Comparison of ENCODE assay signal across 8 cellular contexts in genomic region chr4:8472689-8473197, GRCh38. TPM values are rescaled to one million over a fixed set of nuclear protein-coding genes. Genes with fewer than 3 reads are reported as not detected.
A peak's percentile ranks its signal among the peaks of the same experiment; 100 is the strongest.
DNase-seq lines count a peak whose midpoint lies in the region; ATAC-seq, FAIRE-seq and TF ChIP-seq lines count a peak whose summit lies in the region.

No MANE protein-coding gene starts in this region.

- peak; percentile 99 for FAIRE-seq in endometrium (lab: Jason Lieb, UNC)

- no peaks in the 10 kb centered on the region for H3K27me3 ChIP-seq in HUES48 (ENCODE audit: control insufficient read depth, insufficient read depth, low read length)
- H3K27me3 ChIP-seq in upper lobe of left lung: no peaks in the 10 kb centered on the region

- no peak for TF ChIP-seq POLR2A in upper lobe of left lung (IDR thresholded peaks at IDR 0.05)

- H3K27ac ChIP-seq in HUES48 (ENCODE audit: low read depth, low read length) (peak overlapping the region; percentile 35), upper lobe of left lung (peak overlapping the region; percentile 37 to 73 (median 62))

- no peaks in the 10 kb centered on the region for H3K9me3 ChIP-seq in HUES48 (ENCODE audit: control insufficient read depth, insufficient read depth, low read length)
- H3K9me3 ChIP-seq in upper lobe of left lung: no peaks in the 10 kb centered on the region

- peaks cover 52% of the 10 kb centered on the region for H3K36me3 ChIP-seq in HUES48 (ENCODE audit: control insufficient read depth, insufficient read depth, low read length)
- H3K36me3 ChIP-seq in upper lobe of left lung: peaks cover 0 to 58% (median 37%) of the 10 kb centered on the region in 4 donors

- DNase-seq in mucosa of gallbladder (ENCODE audit: low spot score): peak; percentile 57
- peak in 1 of 2 donors; percentile 70 for DNase-seq in upper lobe of left lung
- no peak for DNase-seq in NCI-H1417 (lab: John Stamatoyannopoulos, UW)
- DNase-seq in activated T-cell treated with anti-CD3 and anti-CD28 coated beads, Interleukin-2, amount 50 U/mL, for 48 hours: no peak

- H3K9ac ChIP-seq in HUES48 (ENCODE audit: low read depth, low read length): no peak overlapping the region

- H3K4me1 ChIP-seq in HUES48 (ENCODE audit: control insufficient read depth, insufficient read depth, low read length): peaks cover 3% of the 10 kb centered on the region; the same call in 1 of the 2 replicates
- H3K4me1 ChIP-seq in upper lobe of left lung: peaks cover 5 to 12% (median 11%) of the 10 kb centered on the region in 4 donors

- no peak for TF ChIP-seq CTCF in upper lobe of left lung (IDR thresholded peaks at IDR 0.05)

- 54 to 73% methylated on average over 4 to 7 of the region's 7 CpGs for WGBS in upper lobe of left lung, 2 donors

- no peak overlapping the region for H3K4me3 ChIP-seq in HUES48 (ENCODE audit: low read depth, low read length)
- no peak overlapping the region for H3K4me3 ChIP-seq in upper lobe of left lung

- ATAC-seq in upper lobe of left lung (ENCODE audit: low FRiP score in 2 of 2) (peak in 1 of 2 donors; percentile 60), HG02973 (IDR thresholded peaks at IDR 0.05; ENCODE audit: unreplicated experiment) (no peak), GM18873 (IDR thresholded peaks at IDR 0.05; ENCODE audit: low FRiP score, unreplicated experiment) (no peak)

- TF ChIP-seq EP300 in upper lobe of left lung (IDR thresholded peaks at IDR 0.05): no peak

RNA-seq across cellular contexts. Expression of gene TRMT44, which starts 32.2 kb away (rescaled TPM):
- 22.8 TPM for total RNA-seq in mucosa of gallbladder
- 10 to 100 TPM; 22.8 to 81.7 (median 30.2) TPM for total RNA-seq in upper lobe of left lung

RNA-seq across cellular contexts. Expression of gene ACOX3, which starts 32.2 kb away (rescaled TPM):
- total RNA-seq in mucosa of gallbladder (29.0 TPM), upper lobe of left lung (10 to 100 TPM; 23.7 to 56.6 (median 31.8) TPM)
